ENCODE assay signal across 14 cellular contexts in genomic region chr1:103109291-103109920, GRCh38. TPM values are rescaled to one million over a fixed set of nuclear protein-coding genes. Genes with fewer than 3 reads are reported as not detected.
A peak's percentile ranks its signal among the peaks of the same experiment; 100 is the strongest.
DNase-seq lines count a peak whose midpoint lies in the region; ATAC-seq and TF ChIP-seq lines count a peak whose summit lies in the region.
"Had no signal": no experiment of that assay in that cellular context is flagged by ENCODE, and none has a peak within 500 bp of the region (broad histone marks: within the 10 kb centered on the region; RNA-seq: fewer than 3 reads in every experiment).

No MANE protein-coding gene starts in this region.

- no peak overlapping the region for H3T11ph ChIP-seq in H9 (ENCODE audit: low read length)

- peaks cover 27 to 32% of the 10 kb centered on the region in 2 experiments for H3K4me1 Mint-ChIP-seq in H9
- peaks cover 10% of the 10 kb centered on the region for H3K4me1 Mint-ChIP-seq in progenitor cell of endocrine pancreas (ENCODE audit: low read depth)

- H3K9me3 Mint-ChIP-seq in H9: no peaks in the 10 kb centered on the region
- no peaks in the 10 kb centered on the region for H3K9me3 Mint-ChIP-seq in progenitor cell of endocrine pancreas (ENCODE audit: low read depth)
- H3K9me3 Mint-ChIP-seq: activated T-helper 2 cell treated with anti-CD3 and anti-CD28 coated beads, Interferon-gamma antibody, Interleukin-2, Interleukin-4, amounts not matched to agents 10 μg/mL and 5 μg/mL and 100 μg/mL, durations not matched to agents 14 hours and 24 hours and 36 hours; IgD-negative memory B cell had no signal

- H4K5ac ChIP-seq in H9 (ENCODE audit: insufficient read length, low read depth, low read length): no peak overlapping the region

- no peak overlapping the region for H2BK20ac ChIP-seq in H9 (ENCODE audit: low read depth, low read length, poor library complexity, severe bottlenecking)

- H3K9me3 ChIP-seq in H9 (ENCODE audit: control insufficient read depth, low read depth, low read length) (no peaks in the 10 kb centered on the region), SJSA1 (replicated peaks) (no peaks in the 10 kb centered on the region), iPS-18a (ENCODE audit: control insufficient read depth, low read depth, low read length) (no peaks in the 10 kb centered on the region)
- H3K9me3 ChIP-seq: body of pancreas had no signal

- no peak overlapping the region for H2AK5ac ChIP-seq in H9 (ENCODE audit: insufficient read length, low read length)

- H3K4me1 ChIP-seq in H9 (ENCODE audit: insufficient read depth, low read length) (no peaks in the 10 kb centered on the region), SJSA1 (replicated peaks) (peaks cover 42% of the 10 kb centered on the region), iPS-18a (ENCODE audit: control insufficient read depth, low read depth, low read length) (peaks cover 12% of the 10 kb centered on the region)

- no peak for TF ChIP-seq CTCF in H9 (conservative IDR thresholded peaks at IDR 0.05)
- TF ChIP-seq CTCF in progenitor cell of endocrine pancreas (IDR thresholded peaks at IDR 0.05; ENCODE audit: unreplicated experiment): no peak

- no peak overlapping the region for H2AFZ ChIP-seq in H9 (ENCODE audit: low read length)

- peak; percentile 26 for DNase-seq in H9
- peak in 1 of 2 experiments; percentile 48 for DNase-seq in SJSA1 (ENCODE audit: low read depth in 1 of 2, low spot score in 2 of 2)
- DNase-seq in progenitor cell of endocrine pancreas (ENCODE audit: low spot score, unreplicated experiment): no peak
- no peak for DNase-seq in RPMI8226
- DNase-seq: activated CD4-positive, alpha-beta T cell treated with anti-CD3 and anti-CD28 coated beads for 4 hours; CD4-positive, CD25-positive, alpha-beta regulatory T cell; NCI-H1694 had no signal

- peak overlapping the region; percentile 93 for H3K4me2 ChIP-seq in H9 (ENCODE audit: insufficient read depth, insufficient read length, low read length)

- H3K14ac ChIP-seq in H9 (ENCODE audit: insufficient read depth, low read length): no peak overlapping the region

- H3K27me3 ChIP-seq in H9 (ENCODE audit: insufficient read depth, low read length) (no peaks in the 10 kb centered on the region), SJSA1 (replicated peaks) (no peaks in the 10 kb centered on the region), iPS-18a (ENCODE audit: control insufficient read depth, insufficient read depth, low read length) (peaks cover 9% of the 10 kb centered on the region)
- H3K27me3 ChIP-seq: body of pancreas had no signal

- no peak overlapping the region for H3K27ac ChIP-seq in H9 (ENCODE audit: insufficient read length, low read depth, low read length)
- peak overlapping the region; percentile 68 for H3K27ac ChIP-seq in SJSA1
- H3K27ac ChIP-seq in iPS-18a (ENCODE audit: low read length): no peak overlapping the region
- H3K27ac ChIP-seq: body of pancreas had no signal

- no peak overlapping the region for H2BK12ac ChIP-seq in H9 (ENCODE audit: insufficient read length, low read depth, low read length)

- H3K79me1 ChIP-seq in H9 (ENCODE audit: insufficient read depth, low read depth, low read length, poor library complexity, severe bottlenecking): no peaks in the 10 kb centered on the region

- H2BK120ac ChIP-seq in H9 (ENCODE audit: low read depth, low read length, poor library complexity, severe bottlenecking): no peak overlapping the region

- H3K56ac ChIP-seq in H9 (ENCODE audit: insufficient read length, low read depth, low read length): no peak overlapping the region

- peaks cover 13% of the 10 kb centered on the region for H3K23me2 ChIP-seq in H9 (ENCODE audit: insufficient read length, low read depth, low read length, poor library complexity, severe bottlenecking)

- peaks cover 2% of the 10 kb centered on the region for H4K20me1 ChIP-seq in H9 (ENCODE audit: control insufficient read depth, insufficient read depth, insufficient read length)

- H4K8ac ChIP-seq in H9 (replicated peaks; ENCODE audit: insufficient read length, low read depth, low read length): no peak overlapping the region

- H3K36me3 Mint-ChIP-seq in H9 (ENCODE audit: insufficient read depth in 1 of 3, low read depth in 3 of 3): no peaks in the 10 kb centered on the region
- no peaks in the 10 kb centered on the region for H3K36me3 Mint-ChIP-seq in progenitor cell of endocrine pancreas (ENCODE audit: insufficient read depth)
- H3K36me3 Mint-ChIP-seq: CD4-positive, CD25-positive, alpha-beta regulatory T cell; IgD-negative memory B cell had no signal

- no peak overlapping the region for H4K91ac ChIP-seq in H9 (ENCODE audit: insufficient read length, low read depth, low read length)

- no peak overlapping the region for H3K4ac ChIP-seq in H9 (ENCODE audit: low read depth, low read length)

- H3K27ac Mint-ChIP-seq in H9 (no peak overlapping the region; a peak in 1 of 7 replicates), progenitor cell of endocrine pancreas (no peak overlapping the region)
- H3K27ac Mint-ChIP-seq: activated T-helper 2 cell treated with anti-CD3 and anti-CD28 coated beads, Interferon-gamma antibody, Interleukin-2, Interleukin-4, amounts not matched to agents 10 μg/mL and 5 μg/mL and 100 μg/mL, durations not matched to agents 14 hours and 24 hours and 36 hours; CD4-positive, CD25-positive, alpha-beta regulatory T cell; IgD-negative memory B cell had no signal

- WGBS in H9 (ENCODE audit: extremely low coverage, insufficient read length, low lambda C conversion rate): no CpG with 5 or more reads among the region's 6 CpGs

- no peak overlapping the region for H2BK5ac ChIP-seq in H9 (ENCODE audit: insufficient read length, low read length)

- H3K4me3 ChIP-seq in SJSA1 (peak overlapping the region; percentile 57), iPS-18a (ENCODE audit: low read length) (peak overlapping the region; percentile 89)

- H3K36me3 ChIP-seq in SJSA1: no peaks in the 10 kb centered on the region; the same call in 1 of the 2 replicates
- no peaks in the 10 kb centered on the region for H3K36me3 ChIP-seq in iPS-18a (ENCODE audit: control insufficient read depth, low read depth, low read length)

- ATAC-seq in GM18502 (IDR thresholded peaks at IDR 0.05; ENCODE audit: poor library complexity, unreplicated experiment): no peak
- no peak for ATAC-seq in GM19455 (IDR thresholded peaks at IDR 0.05; ENCODE audit: unreplicated experiment)

- no peak overlapping the region for H3K18ac ChIP-seq in H9 (ENCODE audit: insufficient read length, low read depth, low read length)

- no peak overlapping the region for H3K9ac ChIP-seq in H9 (ENCODE audit: extremely low read depth, insufficient read length, low read length)
- H3K9ac ChIP-seq in iPS-18a (ENCODE audit: low read length): peak overlapping the region; percentile 57

- H3K79me2 ChIP-seq in H9 (ENCODE audit: insufficient read depth, low read length): no peaks in the 10 kb centered on the region

- no peak overlapping the region for H3K23ac ChIP-seq in H9 (ENCODE audit: insufficient read length, low read depth, low read length)

- H3K4me3 Mint-ChIP-seq in H9 (peak overlapping the region; percentile 85 to 95), progenitor cell of endocrine pancreas (ENCODE audit: low read depth) (peak overlapping the region; percentile 82)
- H3K4me3 Mint-ChIP-seq: CD4-positive, CD25-positive, alpha-beta regulatory T cell had no signal

- H3K27me3 Mint-ChIP-seq in H9 (ENCODE audit: low read depth) (peaks cover 10% of the 10 kb centered on the region), progenitor cell of endocrine pancreas (peaks cover 35% of the 10 kb centered on the region)

- no peak overlapping the region for H2BK15ac ChIP-seq in H9 (ENCODE audit: low read depth, low read length)

RNA-seq across cellular contexts. Expression of gene COL11A1, which starts 1.1 kb away (rescaled TPM):
- total RNA-seq in H9 (2021) (7.0 and 7.5 TPM in 2 replicates), progenitor cell of endocrine pancreas (2.3 and 2.4 TPM in 2 replicates)
- total RNA-seq in SJSA1 (2014; rRNA removed; shearing (Covaris generic)): 470 and 511 TPM in 2 replicates
- total RNA-seq: activated T-helper 2 cell treated with anti-CD3 and anti-CD28 coated beads, Interferon-gamma antibody, Interleukin-2, Interleukin-4, amounts not matched to agents 10 μg/mL and 5 μg/mL and 100 μg/mL, durations not matched to agents 14 hours and 24 hours and 36 hours; CD4-positive, CD25-positive, alpha-beta regulatory T cell; right cardiac atrium had no signal

Comparison
In these comparisons a context has a peak if more than half of its experiments do, and no peak if none do; other contexts are left out.
1. RNA of gene COL11A1, which starts 1.1 kb away (total RNA-seq): 470 to 511 TPM in SJSA1; 7.0 to 7.5 TPM in H9 and 2.3 to 2.4 TPM in progenitor cell of endocrine pancreas; every median in the first group is over 10 times any median in the second.